19 cellular contexts compared by ENCODE assay signal in genomic region chr3:186456636-186457265, GRCh38.
DNase-seq lines count a peak whose midpoint lies in the region; ATAC-seq, FAIRE-seq and TF ChIP-seq lines count a peak whose summit lies in the region.
"Had no signal": no experiment of that assay in that cellular context is flagged by ENCODE, and none has a peak within 500 bp of the region (broad histone marks: within the 10 kb centered on the region; RNA-seq: fewer than 3 reads in every experiment).

No MANE protein-coding gene starts in this region.

- H3K4me1 ChIP-seq in GM23338 (ENCODE audit: insufficient read depth) (no peaks in the 10 kb centered on the region), K562 (replicated peaks in 1 of 2; ENCODE audit: control insufficient read depth in 2 of 2, insufficient read depth in 2 of 2, low read length in 2 of 2) (peaks cover 0 to 13% of the 10 kb centered on the region in 2 experiments; a peak in 3 of 5 replicates), neural progenitor cell (peaks cover 56% of the 10 kb centered on the region), SK-N-SH (ENCODE audit: control insufficient read depth in 1 of 2, insufficient read depth in 2 of 2, low read depth in 1 of 2, low read length in 1 of 2) (no peaks in the 10 kb centered on the region; a peak in 1 of 4 replicates)
- H3K4me1 ChIP-seq: BLaER1 treated with 17β-estradiol and CSF1 and Interleukin-3, amounts not matched to agents 10 nM and 100 nM; Caco-2 had no signal

- no peak for TF ChIP-seq CTCF in GM23338 (conservative IDR thresholded peaks at IDR 0.05; ENCODE audit: low read depth in 2 of 2)
- TF ChIP-seq CTCF in K562 (IDR thresholded peaks at IDR 0.05 in 2 of 3, conservative IDR thresholded peaks at IDR 0.05 in 1 of 3; ENCODE audit: insufficient read depth in 2 of 3, low read depth in 1 of 3, low read length in 3 of 3): no peak
- no peak for TF ChIP-seq CTCF in neural progenitor cell (IDR thresholded peaks at IDR 0.05)
- no peak for TF ChIP-seq CTCF in SK-N-SH (IDR thresholded peaks at IDR 0.05)

- H3F3A ChIP-seq in GM23338 (replicated peaks; ENCODE audit: low read depth): no peaks in the 10 kb centered on the region
- peaks cover 17% of the 10 kb centered on the region for H3F3A ChIP-seq in neural progenitor cell (ENCODE audit: low read depth)
- no peaks in the 10 kb centered on the region for H3F3A ChIP-seq in SK-N-SH (replicated peaks; ENCODE audit: insufficient read depth)

- DNase-seq in COLO829 (ENCODE audit: low spot score) (peak; percentile 42), GM23338 (ENCODE audit: low spot score) (no peak), K562 (ENCODE audit: extremely low read depth in 1 of 4, low spot score in 3 of 4) (peak in 1 of 4 experiments; percentile 23), neural progenitor cell (ENCODE audit: low spot score) (peak; percentile 32), NCI-H226 (no peak), NCI-H1105 treated with DMSO at 0.1 percent for 48 hours (lab: John Stamatoyannopoulos, UW) (no peak), SK-N-SH (no peak)
- DNase-seq: Caco-2; CD4-positive, CD25-positive, alpha-beta regulatory T cell; CD8-positive, alpha-beta memory T cell; GDM1; H9 had no signal

- POLR2A ChIA-PET in K562 (lab: Yijun Ruan, JAX) (interaction anchor here (0.8 kb wide), 1 partner anchor 1411 kb away, joined by 3 read pairs; no protein-coding TSS in a partner anchor), SK-N-SH (lab: Yijun Ruan, JAX) (no interaction called here)

- H3K27ac Mint-ChIP-seq in GM23338: no peak overlapping the region
- peak overlapping the region; percentile 92 for H3K27ac Mint-ChIP-seq in neural progenitor cell
- H3K27ac Mint-ChIP-seq: B cell; CD4-positive, CD25-positive, alpha-beta regulatory T cell; CD8-positive, alpha-beta memory T cell; H9 had no signal

- H2AFZ ChIP-seq in GM23338 (peak overlapping the region; percentile 47; the same call in 1 of the 2 replicates), K562 (ENCODE audit: low read depth, low read length) (peak overlapping the region; percentile 61; the same call in 1 of the 2 replicates), neural progenitor cell (replicated peaks) (no peak overlapping the region), SK-N-SH (ENCODE audit: low read depth) (no peak overlapping the region)

- H3K36me3 Mint-ChIP-seq in GM23338 (ENCODE audit: low read depth): no peaks in the 10 kb centered on the region
- H3K36me3 Mint-ChIP-seq in neural progenitor cell: no peaks in the 10 kb centered on the region
- H3K36me3 Mint-ChIP-seq: CD4-positive, CD25-positive, alpha-beta regulatory T cell had no signal

- no TSS peak for BruUV-seq in K562 (replicated peaks; lab: Mats Ljungman, UMichigan)

- intact Hi-C loops in K562 (cut with micrococcal nuclease): no loop called here

- no peaks in the 10 kb centered on the region for H3K36me3 ChIP-seq in GM23338 (ENCODE audit: insufficient read depth)
- no peaks in the 10 kb centered on the region for H3K36me3 ChIP-seq in K562 (ENCODE audit: control insufficient read depth, insufficient read depth, low read length)
- H3K36me3 ChIP-seq in neural progenitor cell: no peaks in the 10 kb centered on the region
- no peaks in the 10 kb centered on the region for H3K36me3 ChIP-seq in SK-N-SH (replicated peaks in 1 of 2; ENCODE audit: control insufficient read depth in 1 of 2, insufficient read depth in 2 of 2, low read length in 1 of 2)
- H3K36me3 ChIP-seq: BLaER1 treated with 17β-estradiol and CSF1 and Interleukin-3, amounts not matched to agents 10 nM and 100 nM had no signal

- no peak for TF ChIP-seq POLR2A in K562 (conservative IDR thresholded peaks at IDR 0.05)

- CTCF ChIA-PET in K562 (lab: Yijun Ruan, JAX; ENCODE audit: low intra/inter-chr PET ratio): interaction anchor here (0.6 kb wide), 1 partner anchor 673 kb away, joined by 3 read pairs; no protein-coding TSS in a partner anchor
- CTCF ChIA-PET in SK-N-SH (lab: Yijun Ruan, JAX): interaction anchor here (1.0 to 1.1 kb wide), 2 partner anchors 13 to 63 kb away, joined by 3 read pairs; no protein-coding TSS in a partner anchor

- H3K4me1 Mint-ChIP-seq in GM23338 (peaks cover 18% of the 10 kb centered on the region), neural progenitor cell (peaks cover 55% of the 10 kb centered on the region)
- H3K4me1 Mint-ChIP-seq: B cell; CD4-positive, CD25-positive, alpha-beta regulatory T cell; CD8-positive, alpha-beta memory T cell had no signal

- H3K9ac ChIP-seq in K562 (ENCODE audit: insufficient read depth in 1 of 2, low read depth in 2 of 2, low read length in 2 of 2) (peak overlapping the region in 1 of 2 experiments; percentile 26; a peak in 1 of 4 replicates), neural progenitor cell (no peak overlapping the region), SK-N-SH (no peak overlapping the region)
- H3K9ac ChIP-seq: BLaER1 treated with 17β-estradiol and CSF1 and Interleukin-3, amounts not matched to agents 10 nM and 100 nM had no signal

- no peaks in the 10 kb centered on the region for H3K9me3 ChIP-seq in K562 (replicated peaks; ENCODE audit: control insufficient read depth, insufficient read depth, low read depth, low read length)
- H3K9me3 ChIP-seq in neural progenitor cell (ENCODE audit: low read depth): no peaks in the 10 kb centered on the region
- H3K9me3 ChIP-seq in SK-N-SH: no peaks in the 10 kb centered on the region
- H3K9me3 ChIP-seq: BLaER1 treated with 17β-estradiol and CSF1 and Interleukin-3, amounts not matched to agents 10 nM and 100 nM; Caco-2 had no signal

- H3K27me3 Mint-ChIP-seq in GM23338 (ENCODE audit: insufficient read depth, low read depth, poor library complexity): peaks cover 6% of the 10 kb centered on the region
- H3K27me3 Mint-ChIP-seq in neural progenitor cell (ENCODE audit: insufficient read depth, low read depth): no peaks in the 10 kb centered on the region
- H3K27me3 Mint-ChIP-seq: B cell had no signal

- TF ChIP-seq EP300 in K562 (IDR thresholded peaks at IDR 0.05; ENCODE audit: low read length): no peak
- no peak for TF ChIP-seq EP300 in SK-N-SH (IDR thresholded peaks at IDR 0.05; ENCODE audit: borderline replicate concordance in 1 of 2, low read depth in 1 of 2, low read length in 1 of 2)

- H3K4me3 ChIP-seq in GM23338 (no peak overlapping the region), K562 (no peak overlapping the region), neural progenitor cell (no peak overlapping the region), SK-N-SH (ENCODE audit: low read depth in 2 of 2, low read length in 1 of 2) (no peak overlapping the region)
- H3K4me3 ChIP-seq: BLaER1 treated with 17β-estradiol and CSF1 and Interleukin-3, amounts not matched to agents 10 nM and 100 nM had no signal

- no peak for TF ChIP-seq RAD21 in K562 (CRISPR knock-in tag; conservative IDR thresholded peaks at IDR 0.05 in 1 of 2, IDR thresholded peaks at IDR 0.05 in 1 of 2)
- no peak for TF ChIP-seq RAD21 in SK-N-SH (IDR thresholded peaks at IDR 0.05; ENCODE audit: low read length)

- peak; percentile 79 for FAIRE-seq in K562 (lab: Jason Lieb, UNC)
- FAIRE-seq: D721Med, GM12892, GM18507, H1 had no signal

- H3K4me2 ChIP-seq in GM23338: no peak overlapping the region
- H3K4me2 ChIP-seq in K562 (ENCODE audit: insufficient read depth, low read length): peak overlapping the region; percentile 23; the same call in 1 of the 2 replicates
- H3K4me2 ChIP-seq in neural progenitor cell: peak overlapping the region; percentile 53
- H3K4me2 ChIP-seq in SK-N-SH: no peak overlapping the region
- H3K4me2 ChIP-seq: BLaER1 treated with 17β-estradiol and CSF1 and Interleukin-3, amounts not matched to agents 10 nM and 100 nM had no signal

- in situ Hi-C loops in K562 (cut with MboI): no loop called here

- H3K9me3 Mint-ChIP-seq in GM23338: no peaks in the 10 kb centered on the region
- no peaks in the 10 kb centered on the region for H3K9me3 Mint-ChIP-seq in neural progenitor cell
- H3K9me3 Mint-ChIP-seq: CD4-positive, CD25-positive, alpha-beta regulatory T cell; CD8-positive, alpha-beta memory T cell; H9 had no signal

- no peak overlapping the region for H3K4me3 Mint-ChIP-seq in GM23338
- peak overlapping the region; percentile 27 for H3K4me3 Mint-ChIP-seq in neural progenitor cell
- H3K4me3 Mint-ChIP-seq: B cell; CD4-positive, CD25-positive, alpha-beta regulatory T cell; CD8-positive, alpha-beta memory T cell; H9 had no signal

- H3K9me2 ChIP-seq in GM23338 (ENCODE audit: insufficient read depth) (no peaks in the 10 kb centered on the region), SK-N-SH (no peaks in the 10 kb centered on the region)

- peaks cover 4% of the 10 kb centered on the region for H3K9me1 ChIP-seq in K562 (ENCODE audit: control insufficient read depth, insufficient read depth, low read length)

- WGBS in K562 (ENCODE audit: insufficient coverage, low coverage, missing lambda C conversion rate): 21% methylated on average over 12 of the region's 12 CpGs
- WGBS in SK-N-SH (ENCODE audit: low lambda C conversion rate): 76% methylated on average over 10 of the region's 12 CpGs

- H4K20me1 ChIP-seq in GM23338 (replicated peaks; ENCODE audit: insufficient read depth) (no peaks in the 10 kb centered on the region), K562 (replicated peaks; ENCODE audit: control insufficient read depth, insufficient read depth, low read length) (no peaks in the 10 kb centered on the region; the same call in 1 of the 2 replicates), neural progenitor cell (ENCODE audit: low read depth) (no peaks in the 10 kb centered on the region), SK-N-SH (ENCODE audit: insufficient read depth) (no peaks in the 10 kb centered on the region)
- H4K20me1 ChIP-seq: BLaER1 treated with 17β-estradiol and CSF1 and Interleukin-3, amounts not matched to agents 10 nM and 100 nM had no signal

- H3K27ac ChIP-seq in GM23338 (ENCODE audit: low read depth) (no peak overlapping the region), K562 (ENCODE audit: extremely low read depth, low read depth, low read length) (no peak overlapping the region; the same call in 2 of the 3 replicates), neural progenitor cell (no peak overlapping the region), SK-N-SH (ENCODE audit: low read depth in 2 of 2, low read length in 1 of 2) (no peak overlapping the region)
- H3K27ac ChIP-seq: BLaER1 treated with 17β-estradiol and CSF1 and Interleukin-3, amounts not matched to agents 10 nM and 100 nM had no signal

- ATAC-seq in GM23338 (no peak), K562 (0 out of 3 replicates have a peak, but pooled peaks have one; percentile 48), GM18858 (IDR thresholded peaks at IDR 0.05; ENCODE audit: unreplicated experiment) (no peak)

- H3K79me2 ChIP-seq in GM23338 (replicated peaks; ENCODE audit: insufficient read depth) (no peaks in the 10 kb centered on the region), K562 (ENCODE audit: control insufficient read depth, insufficient read depth, low read length) (no peaks in the 10 kb centered on the region), neural progenitor cell (ENCODE audit: low read depth) (no peaks in the 10 kb centered on the region), SK-N-SH (ENCODE audit: insufficient read depth) (no peaks in the 10 kb centered on the region)

- no peaks in the 10 kb centered on the region for H3K27me3 ChIP-seq in GM23338 (ENCODE audit: insufficient read depth)
- peaks cover 12 to 40% of the 10 kb centered on the region in 2 experiments; a peak in 4 of 5 replicates for H3K27me3 ChIP-seq in K562 (ENCODE audit: control insufficient read depth in 2 of 2, insufficient read depth in 2 of 2, low read length in 2 of 2)
- no peaks in the 10 kb centered on the region for H3K27me3 ChIP-seq in neural progenitor cell
- no peaks in the 10 kb centered on the region for H3K27me3 ChIP-seq in SK-N-SH (ENCODE audit: insufficient read depth)
- H3K27me3 ChIP-seq: BLaER1 treated with 17β-estradiol and CSF1 and Interleukin-3, amounts not matched to agents 10 nM and 100 nM had no signal

Comparison
In these comparisons a context has a peak if more than half of its experiments do, and no peak if none do; other contexts are left out.
1. DNase-seq: peak in COLO829 (single experiment) and neural progenitor cell (single experiment); none in GM23338 (single experiment), NCI-H226 (single experiment), NCI-H1105 treated with DMSO at 0.1 percent for 48 hours (single experiment) and SK-N-SH (single experiment).
2. H2AFZ ChIP-seq: peak in GM23338 (single experiment) and K562 (single experiment); none in neural progenitor cell (single experiment) and SK-N-SH (single experiment).
3. H3K4me2 ChIP-seq: peak in K562 (single experiment) and neural progenitor cell (single experiment); none in GM23338 (single experiment) and SK-N-SH (single experiment).